Comparison of ENCODE assay signal across 8 cellular contexts in genomic region chr7:141702047-141702567, GRCh38. TPM values are rescaled to one million over a fixed set of nuclear protein-coding genes. Genes with fewer than 3 reads are reported as not detected.
DNase-seq lines count a peak whose midpoint lies in the region; ATAC-seq and TF ChIP-seq lines count a peak whose summit lies in the region.

A gene with protein sequence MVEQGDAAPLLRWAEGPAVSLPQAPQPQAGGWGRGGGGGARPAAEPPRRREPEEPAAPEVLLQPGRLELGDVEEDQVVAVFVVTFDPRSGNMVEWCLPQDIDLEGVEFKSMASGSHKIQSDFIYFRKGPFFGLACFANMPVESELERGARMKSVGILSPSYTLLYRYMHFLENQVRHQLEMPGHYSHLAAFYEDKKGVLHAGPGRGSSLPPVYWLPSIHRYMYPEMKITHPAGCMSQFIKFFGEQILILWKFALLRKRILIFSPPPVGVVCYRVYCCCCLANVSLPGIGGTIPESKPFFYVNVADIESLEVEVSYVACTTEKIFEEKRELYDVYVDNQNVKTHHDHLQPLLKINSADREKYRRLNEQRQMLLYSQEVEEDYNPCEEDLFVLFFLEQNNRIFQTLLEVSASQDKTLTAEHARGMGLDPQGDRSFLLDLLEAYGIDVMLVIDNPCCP (minus strand): TSS chr7:141702166. CDS start chr7:141702153, 13 bp downstream.

- peak within 1 kb of the TSS; percentile 79 for H3K4me3 Mint-ChIP-seq in WTC11

- no peak within 1 kb of the TSS for H3K27ac ChIP-seq in KMS-11

- H3K9me3 Mint-ChIP-seq in WTC11: no peaks in the 10 kb centered on the region

- no peaks in the 10 kb centered on the region for H3K79me2 ChIP-seq in KMS-11 (ENCODE audit: insufficient read depth, low read depth)

- peaks cover 18% of the 10 kb centered on the region for H3K27me3 Mint-ChIP-seq in WTC11 (ENCODE audit: low read depth)

- no peaks in the 10 kb centered on the region for H3K36me3 ChIP-seq in KMS-11 (ENCODE audit: insufficient read depth)

- no peaks in the 10 kb centered on the region for H3K27me3 ChIP-seq in KMS-11 (ENCODE audit: insufficient read depth, low read depth)

- H3K36me3 Mint-ChIP-seq in WTC11: no peaks in the 10 kb centered on the region

- POLR2A ChIA-PET in WTC11 (lab: Charles Lee): interaction anchor here (1.1 to 1.8 kb wide), 2 partner anchors 34 to 36 kb away, joined by 3 to 6 read pairs; partner anchors contain the start of gene SSBP1

- ATAC-seq in GM21619 (IDR thresholded peaks at IDR 0.05; ENCODE audit: unreplicated experiment) (peak; percentile 64), WTC11 (peak; percentile 66), left colon (peak; percentile 72)

- H3K27ac Mint-ChIP-seq in WTC11: no peak within 1 kb of the TSS

- intact Hi-C loops in left colon (cut with DNase I, micrococcal nuclease): no loop called here

- no peak for TF ChIP-seq CTCF in KMS-11 (conservative IDR thresholded peaks at IDR 0.05; ENCODE audit: low read depth, low read length)
- TF ChIP-seq CTCF in WTC11 (IDR thresholded peaks at IDR 0.05): no peak

- CTCF ChIA-PET in WTC11 (lab: Charles Lee): interaction anchor here (0.6 to 2.8 kb wide), 3 partner anchors 36 to 488 kb away, joined by 3 to 20 read pairs (median 4); partner anchors contain the start of gene SSBP1

- DNase-seq in GM04504 (ENCODE audit: low read depth) (peak; percentile 12), WTC11 (ENCODE audit: low spot score) (peak; percentile 41), cerebellar cortex (ENCODE audit: low spot score) (peak; percentile 49), left colon (peak in 1 of 2 donors; percentile 65), SIG-M5 treated with dmso at 0.1 percent for 504 hours (lab: John Stamatoyannopoulos, UW; ENCODE audit: unreplicated experiment) (no peak)
- DNase-seq in stimulated activated CD4-positive, alpha-beta T cell treated with anti-CD3 and anti-CD28 coated beads, Interleukin-1b, Interleukin-23, amount 100 ng/mL, for 4 hours (ENCODE audit: low read depth in 2 of 2): peak; percentile 30 to 56

- no peaks in the 10 kb centered on the region for H4K20me1 ChIP-seq in KMS-11 (ENCODE audit: insufficient read depth)

- H3K9ac ChIP-seq in KMS-11: peak within 1 kb of the TSS; percentile 40; the same call in 1 of the 2 replicates

- peaks cover 45% of the 10 kb centered on the region for H3K4me1 Mint-ChIP-seq in WTC11

- peak within 1 kb of the TSS; percentile 83 for H3K4me2 ChIP-seq in KMS-11

- H3K4me3 ChIP-seq in KMS-11 (IDR thresholded peaks at IDR 0.05; ENCODE audit: insufficient read depth, low read depth, low read length): no peak within 1 kb of the TSS

- H3K4me1 ChIP-seq in KMS-11 (ENCODE audit: low read depth, poor library complexity, severe bottlenecking): peaks cover 26% of the 10 kb centered on the region

- H2AFZ ChIP-seq in KMS-11 (ENCODE audit: low read depth): peak within 1 kb of the TSS; percentile 69

TF ChIP-seq in WTC11, 78 proteins besides CTCF, POLR2A, EP300 and RAD21:
- TF ChIP-seq PREB (CRISPR knock-in tag; IDR thresholded peaks at IDR 0.05; ENCODE audit: borderline replicate concordance) (no peak), CREM (CRISPR knock-in tag; IDR thresholded peaks at IDR 0.05) (no peak), FOXJ3 (CRISPR knock-in tag; IDR thresholded peaks at IDR 0.05; ENCODE audit: borderline replicate concordance) (no peak), TEAD4 (CRISPR knock-in tag; IDR thresholded peaks at IDR 0.05) (no peak), ETV6 (CRISPR knock-in tag; IDR thresholded peaks at IDR 0.05) (no peak), ZNF671 (CRISPR knock-in tag; IDR thresholded peaks at IDR 0.05) (no peak), CBFB (CRISPR knock-in tag; IDR thresholded peaks at IDR 0.05; ENCODE audit: low read depth) (no peak), IRF1 (CRISPR knock-in tag; IDR thresholded peaks at IDR 0.05) (no peak), NR1H2 (CRISPR knock-in tag; IDR thresholded peaks at IDR 0.05) (no peak), TCF7 (CRISPR knock-in tag; IDR thresholded peaks at IDR 0.05; ENCODE audit: low read depth) (no peak), MYBL2 (CRISPR knock-in tag; IDR thresholded peaks at IDR 0.05) (no peak), ZNF317 (CRISPR knock-in tag; IDR thresholded peaks at IDR 0.05; ENCODE audit: borderline replicate concordance, low read depth) (no peak)
- TF ChIP-seq, protein P1, sequence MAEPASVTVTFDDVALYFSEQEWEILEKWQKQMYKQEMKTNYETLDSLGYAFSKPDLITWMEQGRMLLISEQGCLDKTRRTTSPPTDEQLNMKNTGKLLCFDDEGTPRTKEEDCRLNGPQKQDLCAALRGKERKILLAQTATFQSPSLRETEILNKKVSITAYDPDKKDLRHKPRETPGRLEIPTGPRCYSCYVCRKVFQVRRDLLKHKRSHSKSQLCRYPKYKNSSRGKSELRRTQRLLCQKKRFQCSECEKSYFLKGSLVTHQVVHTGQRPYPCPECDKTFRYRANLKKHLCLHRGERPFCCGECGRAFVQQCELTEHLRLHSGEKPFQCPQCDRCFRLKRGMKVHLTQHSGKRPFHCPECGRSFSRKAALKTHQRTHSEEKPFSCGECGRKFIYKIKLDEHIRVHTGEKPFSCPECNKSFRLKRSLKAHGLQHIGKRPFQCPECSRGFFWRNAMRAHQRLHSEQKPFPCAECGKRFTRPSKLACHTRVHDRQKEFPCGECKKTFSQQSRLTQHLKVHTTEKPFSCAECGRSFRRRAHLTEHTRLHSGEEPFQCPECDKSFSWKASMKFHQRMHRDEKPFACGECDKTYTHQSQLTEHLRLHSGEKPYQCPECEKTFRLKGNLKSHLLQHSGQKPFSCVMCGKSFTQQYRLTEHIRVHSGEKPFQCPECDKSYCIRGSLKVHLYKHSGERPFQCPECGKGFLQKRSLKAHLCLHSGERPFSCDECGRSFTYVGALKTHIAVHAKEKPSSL (CRISPR knock-in tag; conservative IDR thresholded peaks at IDR 0.05): no peak
- TF ChIP-seq, protein P2, sequence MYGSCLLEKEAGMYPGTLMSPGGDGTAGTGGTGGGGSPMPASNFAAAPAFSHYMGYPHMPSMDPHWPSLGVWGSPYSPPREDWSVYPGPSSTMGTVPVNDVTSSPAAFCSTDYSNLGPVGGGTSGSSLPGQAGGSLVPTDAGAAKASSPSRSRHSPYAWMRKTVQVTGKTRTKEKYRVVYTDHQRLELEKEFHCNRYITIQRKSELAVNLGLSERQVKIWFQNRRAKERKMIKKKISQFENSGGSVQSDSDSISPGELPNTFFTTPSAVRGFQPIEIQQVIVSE (CRISPR knock-in tag; IDR thresholded peaks at IDR 0.05; ENCODE audit: borderline replicate concordance): no peak

RNA-seq across cellular contexts. Expression of the gene that starts here (rescaled TPM):
- 20.6 to 22.1 TPM (median 20.8 TPM) in 3 replicates for total RNA-seq in WTC11 (2021)
- total RNA-seq in left colon: 10 to 100 TPM; 31.7 to 37.6 TPM
